14 cellular contexts compared by ENCODE assay signal in genomic region chr12:65778268-65779090, GRCh38. TPM values are rescaled to one million over a fixed set of nuclear protein-coding genes. Genes with fewer than 3 reads are reported as not detected.
DNase-seq lines count a peak whose midpoint lies in the region; ATAC-seq and TF ChIP-seq lines count a peak whose summit lies in the region.
"Had no signal": no experiment of that assay in that cellular context is flagged by ENCODE, and none has a peak within 500 bp of the region (broad histone marks: within the 10 kb centered on the region; RNA-seq: fewer than 3 reads in every experiment).

No MANE protein-coding gene starts in this region.

- H3K9me3 Mint-ChIP-seq in activated CD4-positive, alpha-beta memory T cell treated with anti-CD3 and anti-CD28 coated beads for 36 hours: peaks cover 5% of the 10 kb centered on the region

- ATAC-seq in RWPE2 (ENCODE audit: low read depth) (peak; percentile 32; the same call in 1 of the 3 replicates), GM18520 (IDR thresholded peaks at IDR 0.05; ENCODE audit: unreplicated experiment) (no peak)
- ATAC-seq: activated CD8-positive, alpha-beta T cell treated with anti-CD3 and anti-CD28 coated beads, Interleukin-2, amount 10 ng/mL, durations not matched to agents 7 days and 5 days; heart left ventricle had no signal

- no peak overlapping the region for H3K4me3 Mint-ChIP-seq in activated CD4-positive, alpha-beta memory T cell treated with anti-CD3 and anti-CD28 coated beads for 36 hours
- H3K4me3 Mint-ChIP-seq: activated CD8-positive, alpha-beta T cell treated with anti-CD3 and anti-CD28 coated beads, Interleukin-2, amount 10 ng/mL, durations not matched to agents 7 days and 5 days had no signal

- DNase-seq in GM04504 (ENCODE audit: low read depth): peak; percentile 17
- no peak for DNase-seq in RWPE2 (ENCODE audit: low spot score)
- DNase-seq in fibroblast of pulmonary artery (ENCODE audit: low read depth): peak; percentile 44
- DNase-seq in skeletal muscle cell (ENCODE audit: low read depth): peak; percentile 4
- DNase-seq in H4 (ENCODE audit: low spot score): no peak
- no peak for DNase-seq in activated CD4-positive, alpha-beta memory T cell treated with anti-CD3 and anti-CD28 coated beads for 36 hours
- DNase-seq in activated CD4-positive, CD25-positive, alpha-beta regulatory T cell (lab: John Stamatoyannopoulos, UW): no peak
- DNase-seq: activated CD8-positive, alpha-beta T cell treated with anti-CD3 and anti-CD28 coated beads, Interleukin-2, amount 10 ng/mL, durations not matched to agents 7 days and 5 days; activated naive CD4-positive, alpha-beta T cell treated with anti-CD3 and anti-CD28 coated beads, Interleukin-2, amount 50 U/mL, for 16 hours; cortex of kidney; DMS53; heart left ventricle; T-helper 2 cell had no signal

- CTCF ChIA-PET in activated CD4-positive, alpha-beta memory T cell treated with anti-CD3 and anti-CD28 coated beads for 36 hours (lab: Charles Lee): no interaction called here

- H3K4me3 ChIP-seq in RWPE2 (ENCODE audit: severe bottlenecking) (no peak overlapping the region), fibroblast of pulmonary artery (replicated peaks; ENCODE audit: low read depth, low read length) (no peak overlapping the region), skeletal muscle cell (ENCODE audit: low read depth, low read length) (no peak overlapping the region)
- H3K4me3 ChIP-seq: heart left ventricle had no signal

- TF ChIP-seq CTCF in RWPE2 (IDR thresholded peaks at IDR 0.05; ENCODE audit: poor library complexity, severe bottlenecking): no peak
- no peak for TF ChIP-seq CTCF in fibroblast of pulmonary artery (IDR thresholded peaks at IDR 0.05; ENCODE audit: low read length, missing control alignments)

- no peaks in the 10 kb centered on the region for H3K36me3 Mint-ChIP-seq in activated CD4-positive, alpha-beta memory T cell treated with anti-CD3 and anti-CD28 coated beads for 36 hours

- no peaks in the 10 kb centered on the region for H3K4me1 Mint-ChIP-seq in activated CD4-positive, alpha-beta memory T cell treated with anti-CD3 and anti-CD28 coated beads for 36 hours (ENCODE audit: low read depth)

- peaks cover 31% of the 10 kb centered on the region for H3K4me1 ChIP-seq in RWPE2 (ENCODE audit: insufficient read depth, poor library complexity, severe bottlenecking)
- H3K4me1 ChIP-seq: heart left ventricle had no signal

- intact Hi-C loops in activated CD4-positive, alpha-beta memory T cell treated with anti-CD3 and anti-CD28 coated beads for 36 hours (cut with micrococcal nuclease): no loop called here

- H3K27me3 ChIP-seq in RWPE2 (ENCODE audit: insufficient read depth, poor library complexity, severe bottlenecking): no peaks in the 10 kb centered on the region

- no peaks in the 10 kb centered on the region for H3K36me3 ChIP-seq in RWPE2 (ENCODE audit: low read depth)
- H3K36me3 ChIP-seq: heart left ventricle had no signal

- H3K9me3 ChIP-seq in RWPE2 (ENCODE audit: severe bottlenecking): peaks cover 2% of the 10 kb centered on the region

- peak overlapping the region; percentile 95 for H3K27ac ChIP-seq in RWPE2 (ENCODE audit: poor library complexity, severe bottlenecking)
- H3K27ac ChIP-seq: heart left ventricle had no signal

- peaks cover 11% of the 10 kb centered on the region for H3K27me3 Mint-ChIP-seq in activated CD4-positive, alpha-beta memory T cell treated with anti-CD3 and anti-CD28 coated beads for 36 hours

- POLR2A ChIA-PET in activated CD4-positive, alpha-beta memory T cell treated with anti-CD3 and anti-CD28 coated beads for 36 hours (lab: Charles Lee): no interaction called here

- no peak overlapping the region for H3K27ac Mint-ChIP-seq in activated CD4-positive, alpha-beta memory T cell treated with anti-CD3 and anti-CD28 coated beads for 36 hours
- H3K27ac Mint-ChIP-seq: activated CD8-positive, alpha-beta T cell treated with anti-CD3 and anti-CD28 coated beads, Interleukin-2, amount 10 ng/mL, durations not matched to agents 7 days and 5 days had no signal

RNA-seq across cellular contexts. Expression of gene HMGA2, which starts 45.8 kb away (rescaled TPM):
- 0.80 and 4.7 TPM in 2 replicates for total RNA-seq in H4 (2014; rRNA removed; shearing (Covaris generic))
- total RNA-seq in activated CD4-positive, alpha-beta memory T cell treated with anti-CD3 and anti-CD28 coated beads for 36 hours: not detected
- total RNA-seq: activated CD8-positive, alpha-beta T cell treated with anti-CD3 and anti-CD28 coated beads, Interleukin-2, amount 10 ng/mL, durations not matched to agents 7 days and 5 days had no signal

Comparison
In these comparisons a context has a peak if more than half of its experiments do, and no peak if none do; other contexts are left out.
1. DNase-seq: peak in GM04504 (single experiment), fibroblast of pulmonary artery (single experiment) and skeletal muscle cell (single experiment); none in RWPE2 (single experiment), H4 (single experiment), activated CD4-positive, alpha-beta memory T cell treated with anti-CD3 and anti-CD28 coated beads for 36 hours (single experiment) and activated CD4-positive, CD25-positive, alpha-beta regulatory T cell (0 of 4).